ENCODE assay signal across 16 cellular contexts in the genomic region with DNA sequence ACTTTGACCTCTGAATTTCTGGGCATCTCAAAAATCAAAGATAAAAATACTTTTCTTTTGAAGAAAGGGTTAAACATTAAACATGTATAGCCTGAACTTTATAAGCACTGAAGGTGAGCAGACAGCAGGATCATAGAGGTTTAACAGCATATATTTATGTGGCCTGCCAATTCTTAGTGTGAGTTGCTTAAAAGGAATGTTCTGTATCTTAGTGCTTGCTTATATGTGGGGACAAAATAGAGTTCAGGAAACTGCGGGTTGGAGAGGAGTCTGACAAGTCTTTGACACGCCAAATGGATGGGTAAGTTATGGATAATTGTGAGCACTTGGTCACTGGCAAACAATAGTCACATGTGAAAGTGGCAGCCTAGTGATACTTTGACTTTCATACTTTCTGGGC.
DNase-seq lines count a peak whose midpoint lies in the region; ATAC-seq, FAIRE-seq and TF ChIP-seq lines count a peak whose summit lies in the region.
"Had no signal": no experiment of that assay in that cellular context is flagged by ENCODE, and none has a peak within 500 bp of the region (broad histone marks: within the 10 kb centered on the region; RNA-seq: fewer than 3 reads in every experiment).

No MANE protein-coding gene starts in this region.

- H3K36me3 ChIP-seq in bronchial epithelial cell (ENCODE audit: control insufficient read depth, insufficient read depth, low read length), result no peaks in the 10 kb centered on the region
- no peaks in the 10 kb centered on the region for H3K36me3 ChIP-seq in small intestine (ENCODE audit: control insufficient read depth in 2 of 2, insufficient read depth in 2 of 2, low read length in 2 of 2)
- H3K36me3 ChIP-seq in osteoblast (ENCODE audit: insufficient read depth, low read length), result no peaks in the 10 kb centered on the region

- DNase-seq in HT1080 (ENCODE audit: low read depth) (peak; percentile 54), bronchial epithelial cell (ENCODE audit: low read depth) (peak; percentile 33), glomerular visceral epithelial cell (ENCODE audit: extremely low spot score) (peak; percentile 21), small intestine (peak; percentile 29), NCI-H1436 treated with DMSO at 0.1 percent for 48 hours (lab: John Stamatoyannopoulos, UW) (no peak), osteoblast (ENCODE audit: insufficient read length, low spot score, missing footprints) (no peak)
- DNase-seq: C1 segment of cervical spinal cord; Calu3; CD4-positive, alpha-beta T cell; DMS 273 treated with DMSO at 0.1 percent for 48 hours; H9 had no signal

- FAIRE-seq in bronchial epithelial cell (lab: Jason Lieb, UNC) (no peak), small intestine (lab: Jason Lieb, UNC) (no peak)
- FAIRE-seq: A204.1, GM12878, GM18507 had no signal

- H3K27ac ChIP-seq in small intestine (ENCODE audit: low read depth in 1 of 2, low read length in 1 of 2) (no peak overlapping the region), osteoblast (ENCODE audit: low read depth, low read length) (no peak overlapping the region)

- H4K20me1 ChIP-seq in osteoblast (ENCODE audit: insufficient read depth, low read length), result no peaks in the 10 kb centered on the region

- no peaks in the 10 kb centered on the region for H3K9me3 ChIP-seq in small intestine (ENCODE audit: control insufficient read depth, low read depth)
- peaks cover 6% of the 10 kb centered on the region for H3K9me3 ChIP-seq in osteoblast (ENCODE audit: low read depth, low read length)

- no peak for ATAC-seq in GM19324 (IDR thresholded peaks at IDR 0.05; ENCODE audit: low FRiP score, unreplicated experiment)
- ATAC-seq: GM12878, GM23338 had no signal

- TF ChIP-seq CTCF in bronchial epithelial cell (IDR thresholded peaks at IDR 0.05; ENCODE audit: insufficient read depth, low read length, severe bottlenecking), result no peak
- TF ChIP-seq CTCF in osteoblast (IDR thresholded peaks at IDR 0.05; ENCODE audit: extremely low read depth, low read depth, low read length), result no peak

- H3K27me3 ChIP-seq in bronchial epithelial cell (ENCODE audit: control insufficient read depth, insufficient read depth, low read length) (no peaks in the 10 kb centered on the region), small intestine (ENCODE audit: control insufficient read depth in 2 of 2, insufficient read depth in 2 of 2, low read length in 2 of 2) (no peaks in the 10 kb centered on the region), osteoblast (ENCODE audit: insufficient read depth, low read length) (no peaks in the 10 kb centered on the region)

- H3K4me3 ChIP-seq in bronchial epithelial cell (ENCODE audit: low read depth, low read length) (no peak overlapping the region), small intestine (ENCODE audit: low read depth in 1 of 2, low read length in 2 of 2) (no peak overlapping the region), osteoblast (ENCODE audit: insufficient read depth, low read length) (no peak overlapping the region)
- H3K4me3 ChIP-seq: GM12878, GM23338 had no signal

- peaks cover 0 to 2% of the 10 kb centered on the region in 2 donors for H3K4me1 ChIP-seq in small intestine (ENCODE audit: control insufficient read depth in 2 of 2, insufficient read depth in 1 of 2, low read depth in 1 of 2, low read length in 1 of 2)
- H3K4me1 ChIP-seq in osteoblast (ENCODE audit: insufficient read depth, low read length), result no peaks in the 10 kb centered on the region

- no peaks in the 10 kb centered on the region for H3K79me2 ChIP-seq in osteoblast (ENCODE audit: insufficient read depth, low read length)

- 58 to 78% (median 65%) methylated on average over 2 of the region's 2 CpGs for WGBS in small intestine, 3 donors

- no peak overlapping the region for H3K4me2 ChIP-seq in osteoblast (ENCODE audit: insufficient read depth, low read length)
- H3K4me2 ChIP-seq: GM23338 had no signal

- no peak overlapping the region for H2AFZ ChIP-seq in osteoblast (ENCODE audit: low read length)
- H2AFZ ChIP-seq: GM23338 had no signal

Comparison
In these comparisons a context has a peak if more than half of its experiments do, and no peak if none do; other contexts are left out.
1. DNase-seq: peak in HT1080 (single experiment), bronchial epithelial cell (single experiment), glomerular visceral epithelial cell (single experiment) and small intestine (single experiment); none in NCI-H1436 treated with DMSO at 0.1 percent for 48 hours (single experiment) and osteoblast (single experiment).